In genomic region chr6:15431762-15432495, GRCh38 we compare ENCODE assay signal across 2 cellular contexts.
TF ChIP-seq lines count a peak whose summit lies in the region.

No MANE protein-coding gene starts in this region.

TF ChIP-seq in HEK293, 187 proteins besides CTCF, POLR2A, EP300 and RAD21 (continued from another document):
- TF ChIP-seq PRDM10 (tag by site-specific recombination; IDR thresholded peaks at IDR 0.05) (0 out of 2 replicates have a peak, but pooled peaks have one; percentile 19), MYNN (tag by site-specific recombination; IDR thresholded peaks at IDR 0.05; ENCODE audit: borderline replicate concordance) (peak; percentile 98), ZNF335 (tag by site-specific recombination; conservative IDR thresholded peaks at IDR 0.05) (peak; percentile 87), INSM2 (tag by site-specific recombination; IDR thresholded peaks at IDR 0.05) (peak; percentile 60; the same call in 1 of the 2 replicates), ZNF18 (tag by site-specific recombination; IDR thresholded peaks at IDR 0.05) (no peak), KLF8 (tag by site-specific recombination; IDR thresholded peaks at IDR 0.05) (no peak), ZNF394 (tag by site-specific recombination; IDR thresholded peaks at IDR 0.05; ENCODE audit: borderline replicate concordance) (peak; percentile 46; the same call in 1 of the 2 replicates), WT1 (tag by site-specific recombination; IDR thresholded peaks at IDR 0.05) (0 out of 2 replicates have a peak, but pooled peaks have one; percentile 9)
TF ChIP-seq in HEK293: peak in this region for 8.

TF ChIP-seq in HepG2, 621 proteins besides CTCF, POLR2A, EP300 and RAD21 (continued from another document and continues in another):
- TF ChIP-seq ZNF503 (CRISPR knock-in tag; IDR thresholded peaks at IDR 0.05) (no peak), ZBTB40 (IDR thresholded peaks at IDR 0.05) (no peak), ZBTB40 (CRISPR knock-in tag; IDR thresholded peaks at IDR 0.05) (no peak), ZNF644 (CRISPR knock-in tag; IDR thresholded peaks at IDR 0.05; ENCODE audit: low read depth) (peak; percentile 29; the same call in 1 of the 2 replicates), ZNF552 (CRISPR knock-in tag; IDR thresholded peaks at IDR 0.05; ENCODE audit: borderline replicate concordance) (no peak), MED8 (CRISPR knock-in tag; IDR thresholded peaks at IDR 0.05; ENCODE audit: insufficient replicate concordance) (no peak), BCL3 (CRISPR knock-in tag; IDR thresholded peaks at IDR 0.05) (no peak), ZFP90 (CRISPR knock-in tag; IDR thresholded peaks at IDR 0.05; ENCODE audit: borderline replicate concordance) (no peak), GLI4 (CRISPR knock-in tag; IDR thresholded peaks at IDR 0.05; ENCODE audit: borderline replicate concordance) (no peak), ZBTB25 (CRISPR knock-in tag; IDR thresholded peaks at IDR 0.05) (no peak), ZNF629 (CRISPR knock-in tag; conservative IDR thresholded peaks at IDR 0.05) (no peak), ATF4 (CRISPR knock-in tag; IDR thresholded peaks at IDR 0.05) (no peak), AGO2 (optimal IDR thresholded peaks at IDR 0.05; ENCODE audit: low read depth, low read length) (no peak), MBD4 (IDR thresholded peaks at IDR 0.05; ENCODE audit: borderline replicate concordance, low read length) (no peak), ZNF747 (CRISPR knock-in tag; IDR thresholded peaks at IDR 0.05; ENCODE audit: borderline replicate concordance) (no peak), ZNF572 (CRISPR knock-in tag; IDR thresholded peaks at IDR 0.05) (no peak), ZNF34 (CRISPR knock-in tag; IDR thresholded peaks at IDR 0.05; ENCODE audit: borderline replicate concordance) (no peak), ZNF354B (CRISPR knock-in tag; IDR thresholded peaks at IDR 0.05) (no peak), GPN1 (CRISPR knock-in tag; IDR thresholded peaks at IDR 0.05; ENCODE audit: borderline replicate concordance) (no peak), ZNF775 (CRISPR knock-in tag; IDR thresholded peaks at IDR 0.05; ENCODE audit: borderline replicate concordance) (no peak), TCF7L2 (IDR thresholded peaks at IDR 0.05; ENCODE audit: low read depth, low read length) (no peak), CENPBD1 (CRISPR knock-in tag; IDR thresholded peaks at IDR 0.05; ENCODE audit: borderline replicate concordance, low read depth) (no peak), MLX (CRISPR knock-in tag; IDR thresholded peaks at IDR 0.05) (no peak), ZUFSP (CRISPR knock-in tag; IDR thresholded peaks at IDR 0.05; ENCODE audit: borderline replicate concordance) (no peak), ZNF496 (CRISPR knock-in tag; IDR thresholded peaks at IDR 0.05; ENCODE audit: insufficient replicate concordance) (no peak), POGK (CRISPR knock-in tag; conservative IDR thresholded peaks at IDR 0.05) (no peak), HIVEP1 (CRISPR knock-in tag; IDR thresholded peaks at IDR 0.05) (no peak), HNRNPK (IDR thresholded peaks at IDR 0.05; ENCODE audit: low read depth, low read length, poor library complexity, severe bottlenecking) (no peak), ZNF878 (CRISPR knock-in tag; IDR thresholded peaks at IDR 0.05) (no peak), TSC22D2 (CRISPR knock-in tag; IDR thresholded peaks at IDR 0.05; ENCODE audit: borderline replicate concordance) (no peak), ZNF251 (CRISPR knock-in tag; IDR thresholded peaks at IDR 0.05) (no peak), JDP2 (CRISPR knock-in tag; IDR thresholded peaks at IDR 0.05; ENCODE audit: borderline replicate concordance) (no peak), TCF7 (IDR thresholded peaks at IDR 0.05; ENCODE audit: low read depth) (peak; percentile 23; the same call in 1 of the 2 replicates), ZNF850 (CRISPR knock-in tag; conservative IDR thresholded peaks at IDR 0.05) (no peak), ERF (CRISPR knock-in tag; IDR thresholded peaks at IDR 0.05) (no peak; the same call in 1 of the 2 replicates), AHR (CRISPR knock-in tag; IDR thresholded peaks at IDR 0.05) (no peak), ETS1 (CRISPR knock-in tag; IDR thresholded peaks at IDR 0.05) (no peak)
